ENCODE assay signal across 8 cellular contexts in the genomic region with DNA sequence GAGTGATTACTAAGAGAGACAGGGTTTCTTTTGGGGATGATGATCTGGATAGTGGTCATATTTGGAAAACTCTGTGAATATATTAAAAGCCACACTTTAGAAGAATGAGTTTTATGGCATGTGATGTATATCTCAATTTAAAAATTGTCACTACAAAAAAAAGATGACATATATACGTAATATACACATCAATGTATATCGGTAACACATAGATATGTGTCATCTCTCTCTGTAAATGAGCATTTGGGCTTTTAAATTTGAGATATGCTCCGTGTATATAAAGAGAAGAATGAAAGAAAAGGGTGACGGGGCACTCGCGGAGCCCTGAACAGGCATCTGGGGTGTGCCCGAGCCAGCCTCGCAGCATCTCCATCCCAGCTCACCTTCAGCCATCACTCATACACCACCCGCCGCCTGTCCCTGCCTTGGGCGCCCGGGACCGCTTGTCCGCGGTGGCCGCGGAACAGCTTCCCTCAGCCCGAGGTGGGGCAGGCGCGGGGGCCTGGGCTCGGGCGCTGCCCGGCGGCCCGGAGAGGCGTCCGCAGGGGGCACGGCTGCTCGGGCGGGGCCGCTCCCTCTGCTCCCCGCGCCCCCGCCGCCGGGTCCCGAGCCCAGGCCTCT. TPM values are rescaled to one million over a fixed set of nuclear protein-coding genes. Genes with fewer than 3 reads are reported as not detected.
DNase-seq lines count a peak whose midpoint lies in the region; ATAC-seq and TF ChIP-seq lines count a peak whose summit lies in the region.

No MANE protein-coding gene starts in this region.

- H3K36me3 Mint-ChIP-seq in activated T-cell treated with anti-CD3 and anti-CD28 coated beads, Interleukin-2, amount 50 U/mL, for 4 hours (ENCODE audit: insufficient read depth): no peaks in the 10 kb centered on the region

- H4K20me1 ChIP-seq in MM.1S (ENCODE audit: insufficient read depth, low read length): no peaks in the 10 kb centered on the region

- H3K9ac ChIP-seq in MM.1S (ENCODE audit: low read length): peak overlapping the region; percentile 73; the same call in 1 of the 2 replicates

- H3K4me3 Mint-ChIP-seq in activated T-cell treated with anti-CD3 and anti-CD28 coated beads, Interleukin-2, amount 50 U/mL, for 4 hours: peak overlapping the region; percentile 84

- H2AFZ ChIP-seq in MM.1S (ENCODE audit: low read length): peak overlapping the region; percentile 84

- H3K4me1 ChIP-seq in MM.1S (ENCODE audit: low read length): peaks cover 22% of the 10 kb centered on the region
- peaks cover 6% of the 10 kb centered on the region for H3K4me1 ChIP-seq in foreskin keratinocyte

- no peaks in the 10 kb centered on the region for H3K9me2 ChIP-seq in MM.1S (replicated peaks; ENCODE audit: insufficient read depth, low read length)

- TF ChIP-seq CTCF in MM.1S (IDR thresholded peaks at IDR 0.05; ENCODE audit: low read length): no peak
- TF ChIP-seq CTCF in foreskin keratinocyte (conservative IDR thresholded peaks at IDR 0.05): no peak

- peaks cover 5% of the 10 kb centered on the region for H3K27me3 Mint-ChIP-seq in activated T-cell treated with anti-CD3 and anti-CD28 coated beads, Interleukin-2, amount 50 U/mL, for 4 hours (ENCODE audit: low read depth)

- H3K27ac ChIP-seq in MM.1S (ENCODE audit: low read length) (peak overlapping the region; percentile 60; the same call in 1 of the 2 replicates), foreskin keratinocyte (no peak overlapping the region)

- H3K9me3 Mint-ChIP-seq in activated T-cell treated with anti-CD3 and anti-CD28 coated beads, Interleukin-2, amount 50 U/mL, for 4 hours: no peaks in the 10 kb centered on the region

- H3K27me3 ChIP-seq in MM.1S (replicated peaks; ENCODE audit: insufficient read depth, low read length) (no peaks in the 10 kb centered on the region), foreskin keratinocyte (peaks cover 17% of the 10 kb centered on the region)

- ATAC-seq in GM21717 (IDR thresholded peaks at IDR 0.05; ENCODE audit: unreplicated experiment) (peak; percentile 39), foreskin keratinocyte (peak; percentile 19), HG03045 (IDR thresholded peaks at IDR 0.05; ENCODE audit: unreplicated experiment) (no peak)
- peak; percentile 46 to 50 for ATAC-seq in activated T-cell treated with anti-CD3 and anti-CD28 coated beads, Interleukin-2, amount 50 U/mL, for 4 hours

- H3K4me3 ChIP-seq in MM.1S (ENCODE audit: low read length): peak overlapping the region; percentile 91

- peaks cover 20% of the 10 kb centered on the region for H3K4me1 Mint-ChIP-seq in activated T-cell treated with anti-CD3 and anti-CD28 coated beads, Interleukin-2, amount 50 U/mL, for 4 hours (ENCODE audit: low read depth)

- H3K9me3 ChIP-seq in MM.1S (replicated peaks; ENCODE audit: insufficient read depth, low read length): no peaks in the 10 kb centered on the region

- H3K79me2 ChIP-seq in MM.1S (ENCODE audit: low read length): peaks cover 36% of the 10 kb centered on the region

- H3F3A ChIP-seq in MM.1S (ENCODE audit: insufficient read depth, low read length): peaks cover 17% of the 10 kb centered on the region

- H3K36me3 ChIP-seq in MM.1S (replicated peaks; ENCODE audit: insufficient read depth, low read length): no peaks in the 10 kb centered on the region

- peak; percentile 12 for DNase-seq in COR-L47 (lab: John Stamatoyannopoulos, UW)
- peak; percentile 39 for DNase-seq in MM.1S
- peak; percentile 28 for DNase-seq in activated T-cell treated with anti-CD3 and anti-CD28 coated beads, Interleukin-2, amount 50 U/mL, for 4 hours
- DNase-seq in foreskin keratinocyte: no peak
- DNase-seq in posterior vena cava (ENCODE audit: low spot score): peak; percentile 84
- DNase-seq in DMS114 treated with DMSO at 0.1 percent for 48 hours (lab: John Stamatoyannopoulos, UW; ENCODE audit: unreplicated experiment): no peak

- intact Hi-C loops in posterior vena cava (cut with DNase I): no loop called here

- peak overlapping the region; percentile 93 for H3K4me2 ChIP-seq in MM.1S (ENCODE audit: low read depth, low read length)

RNA-seq across cellular contexts. Expression of gene SLC41A2, which starts 0.6 kb away (rescaled TPM):
- total RNA-seq in activated T-cell treated with anti-CD3 and anti-CD28 coated beads, Interleukin-2, amount 50 U/mL, for 4 hours: 1 to 10 TPM; 4.3 to 8.3 (median 6.3) TPM
- 3.9 and 4.2 TPM in 2 replicates for total RNA-seq in foreskin keratinocyte
- polyA plus RNA-seq in foreskin keratinocyte: 0.60 and 0.65 TPM in 2 replicates
- total RNA-seq in posterior vena cava: 10 to 100 TPM; 47.2 to 63.5 TPM

RNA-seq across cellular contexts. Expression of gene NOPCHAP1, which starts 28.6 kb away (rescaled TPM):
- 10 to 100 TPM; 36.8 to 39.0 (median 38.8) TPM for total RNA-seq in activated T-cell treated with anti-CD3 and anti-CD28 coated beads, Interleukin-2, amount 50 U/mL, for 4 hours
- total RNA-seq in foreskin keratinocyte (27.3 and 27.8 TPM in 2 replicates), posterior vena cava (10 to 100 TPM; 15.3 to 16.5 TPM)
- polyA plus RNA-seq in foreskin keratinocyte: 31.2 and 36.6 TPM in 2 replicates

Comparison
In these comparisons a context has a peak if more than half of its experiments do, and no peak if none do; other contexts are left out.
1. DNase-seq: peak in COR-L47 (single experiment), MM.1S (single experiment), activated T-cell treated with anti-CD3 and anti-CD28 coated beads, Interleukin-2, amount 50 U/mL, for 4 hours (single experiment) and posterior vena cava (single experiment); none in foreskin keratinocyte (0 of 2) and DMS114 treated with DMSO at 0.1 percent for 48 hours (single experiment).